Comparison of ENCODE assay signal across 6 cellular contexts in genomic region chr15:42491540-42492225, GRCh38. TPM values are rescaled to one million over a fixed set of nuclear protein-coding genes. Genes with fewer than 3 reads are reported as not detected.
DNase-seq lines count a peak whose midpoint lies in the region; ATAC-seq, FAIRE-seq and TF ChIP-seq lines count a peak whose summit lies in the region.

No MANE protein-coding gene starts in this region.

- no peaks in the 10 kb centered on the region for H3K27me3 Mint-ChIP-seq in T-cell

- DNase-seq in T-cell = no peak
- no peak for DNase-seq in SK-N-DZ (ENCODE audit: low spot score)
- DNase-seq in stimulated activated CD4-positive, alpha-beta T cell treated with anti-CD3 and anti-CD28 coated beads, Interleukin-4, amount 100 ng/mL, for 4 hours = no peak
- DNase-seq in retina = no peak

- no peak for ATAC-seq in T-cell (replicated peaks in 1 of 4)

- peak overlapping the region; percentile 75 for H3K27ac ChIP-seq in C4-2B

- POLR2A ChIA-PET in T-cell (lab: Charles Lee) = interaction anchor here (0.5 to 0.6 kb wide), 3 partner anchors 83 to 1194 kb away, joined by 3 to 5 read pairs (median 3); partner anchors contain the start of genes GANC (in 1 of the 2), STARD9 (in 1 of the 2) and TMEM87A (in 1 of the 2)

- peak overlapping the region; percentile 97 to 98 for H3K27ac Mint-ChIP-seq in T-cell

- H3K9me3 Mint-ChIP-seq in T-cell = no peaks in the 10 kb centered on the region

- H3K36me3 Mint-ChIP-seq in T-cell = no peaks in the 10 kb centered on the region

- CTCF ChIA-PET in T-cell (lab: Charles Lee) = no interaction called here

- FAIRE-seq in islet of Langerhans (lab: Jason Lieb, UNC) = peak; percentile 36

- H3K4me1 Mint-ChIP-seq in T-cell = peaks cover 57 to 72% (median 59%) of the 10 kb centered on the region in 3 donors

- peak overlapping the region; percentile 95 to 98 (median 96) for H3K4me3 Mint-ChIP-seq in T-cell

- no peak for TF ChIP-seq CTCF in C4-2B (conservative IDR thresholded peaks at IDR 0.05)

RNA-seq across cellular contexts. Expression of gene ZNF106, which starts 0.7 kb away (rescaled TPM):
- 10 to 100 TPM; 33.1 to 41.1 (median 36.7) TPM for total RNA-seq in T-cell
- 15.0 and 16.7 TPM in 2 replicates for polyA plus RNA-seq in SK-N-DZ (2014; cell fraction: cytosol; rRNA removed)
- 6.4 and 7.6 TPM in 2 replicates for polyA plus RNA-seq in SK-N-DZ (2014; cell fraction: nucleus; rRNA removed)

RNA-seq across cellular contexts. Expression of gene SNAP23, which starts 3.8 kb away (rescaled TPM):
- total RNA-seq in T-cell = 10 to 100 TPM; 51.8 to 60.7 (median 59.3) TPM
- polyA plus RNA-seq in SK-N-DZ (2014; cell fraction: cytosol; rRNA removed) = 33.6 and 37.7 TPM in 2 replicates
- polyA plus RNA-seq in SK-N-DZ (2014; cell fraction: nucleus; rRNA removed) = 34.8 and 35.9 TPM in 2 replicates

RNA-seq across cellular contexts. Expression of gene LRRC57, which starts 56.9 kb away (rescaled TPM):
- total RNA-seq in T-cell = 10 to 100 TPM; 13.4 to 24.6 (median 18.4) TPM
- polyA plus RNA-seq in SK-N-DZ (2014; cell fraction: cytosol; rRNA removed) = 17.1 and 26.6 TPM in 2 replicates
- polyA plus RNA-seq in SK-N-DZ (2014; cell fraction: nucleus; rRNA removed) = 10.2 and 10.6 TPM in 2 replicates

RNA-seq across cellular contexts. Expression of gene HAUS2, which starts 57.0 kb away (rescaled TPM):
- 10 to 100 TPM; 13.1 to 21.8 (median 16.8) TPM for total RNA-seq in T-cell
- 76.8 and 142 TPM in 2 replicates for polyA plus RNA-seq in SK-N-DZ (2014; cell fraction: cytosol; rRNA removed)
- 31.8 and 39.3 TPM in 2 replicates for polyA plus RNA-seq in SK-N-DZ (2014; cell fraction: nucleus; rRNA removed)
